In the genomic region with DNA sequence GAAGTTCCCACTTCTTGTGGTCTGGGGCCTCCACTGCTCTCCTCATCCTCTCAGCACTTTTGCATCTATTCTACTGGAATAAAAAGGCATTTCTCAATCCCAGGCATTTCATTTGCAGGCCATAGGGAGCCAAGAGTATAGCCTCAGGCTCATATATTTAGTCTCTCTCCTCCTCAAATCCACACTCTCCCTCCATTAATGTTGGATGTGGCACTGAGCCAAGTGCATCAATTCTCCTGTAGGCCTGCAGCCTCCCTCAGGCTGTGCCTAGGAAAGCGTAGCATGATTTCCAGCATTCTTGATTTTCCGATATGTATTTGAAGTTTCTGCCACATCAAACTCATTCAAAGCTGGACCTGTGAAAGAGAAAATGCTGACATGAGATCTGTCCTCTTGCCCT, we compare ENCODE assay signal across 24 cellular contexts.
"Had no signal": no experiment of that assay in that cellular context is flagged by ENCODE, and none has a peak within 500 bp of the region (broad histone marks: within the 10 kb centered on the region; RNA-seq: fewer than 3 reads in every experiment).

No MANE protein-coding gene starts in this region.

- H3K27ac ChIP-seq: breast epithelium, dorsolateral prefrontal cortex, esophagus muscularis mucosa, gastrocnemius medialis, left ventricle myocardium inferior, upper lobe of left lung, WERI-Rb-1 had no signal

- H3K27me3 ChIP-seq: breast epithelium, dorsolateral prefrontal cortex, esophagus muscularis mucosa, gastrocnemius medialis, upper lobe of left lung had no signal

- H3K9me3 ChIP-seq: breast epithelium, gastrocnemius medialis, left ventricle myocardium inferior, upper lobe of left lung had no signal

- H3K4me3 ChIP-seq: breast epithelium, dorsolateral prefrontal cortex, esophagus muscularis mucosa, gastrocnemius medialis, left ventricle myocardium inferior, upper lobe of left lung had no signal

- H3K4me3 Mint-ChIP-seq: activated naive CD4-positive, alpha-beta T cell treated with anti-CD3 and anti-CD28 coated beads for 36 hours; activated naive CD8-positive, alpha-beta T cell treated with anti-CD3 and anti-CD28 coated beads, Interleukin-2, amount 10 ng/mL, durations not matched to agents 7 days and 5 days; central memory CD8-positive, alpha-beta T cell; effector memory CD8-positive, alpha-beta T cell; natural killer cell had no signal

- H3K4me1 Mint-ChIP-seq: activated naive CD8-positive, alpha-beta T cell treated with anti-CD3 and anti-CD28 coated beads, Interleukin-2, amount 10 ng/mL, durations not matched to agents 7 days and 5 days; central memory CD8-positive, alpha-beta T cell; natural killer cell had no signal

- H3K4me1 ChIP-seq: breast epithelium, esophagus muscularis mucosa, gastrocnemius medialis, left ventricle myocardium inferior, upper lobe of left lung had no signal

- H3K9me3 Mint-ChIP-seq: activated naive CD4-positive, alpha-beta T cell treated with anti-CD3 and anti-CD28 coated beads for 36 hours; activated naive CD8-positive, alpha-beta T cell treated with anti-CD3 and anti-CD28 coated beads, Interleukin-2, amount 10 ng/mL, durations not matched to agents 7 days and 5 days; central memory CD8-positive, alpha-beta T cell; effector memory CD8-positive, alpha-beta T cell had no signal

- H3K27me3 Mint-ChIP-seq: activated naive CD8-positive, alpha-beta T cell treated with anti-CD3 and anti-CD28 coated beads, Interleukin-2, amount 10 ng/mL, durations not matched to agents 7 days and 5 days had no signal

- H3K27ac Mint-ChIP-seq: activated naive CD4-positive, alpha-beta T cell treated with anti-CD3 and anti-CD28 coated beads for 36 hours; activated naive CD8-positive, alpha-beta T cell treated with anti-CD3 and anti-CD28 coated beads, Interleukin-2, amount 10 ng/mL, durations not matched to agents 7 days and 5 days; effector memory CD8-positive, alpha-beta T cell; natural killer cell had no signal

- H3K36me3 ChIP-seq: breast epithelium, esophagus muscularis mucosa, gastrocnemius medialis, left ventricle myocardium inferior, upper lobe of left lung, WERI-Rb-1 had no signal

- H3K36me3 Mint-ChIP-seq: activated naive CD8-positive, alpha-beta T cell treated with anti-CD3 and anti-CD28 coated beads, Interleukin-2, amount 10 ng/mL, durations not matched to agents 7 days and 5 days; natural killer cell had no signal

- ATAC-seq: effector memory CD8-positive, alpha-beta T cell; gastrocnemius medialis; natural killer cell had no signal

- DNase-seq: activated CD4-positive, alpha-beta T cell treated with anti-CD3 and anti-CD28 coated beads for 1 hour; activated CD4-positive, alpha-beta T cell treated with anti-CD3 and anti-CD28 coated beads, Interleukin-2, amount 50 U/mL, for 48 hours; activated effector memory CD4-positive, alpha-beta T cell treated with Interleukin-2 at 50 U/mL for 16 hours; activated naive CD4-positive, alpha-beta T cell treated with anti-CD3 and anti-CD28 coated beads for 36 hours; activated naive CD8-positive, alpha-beta T cell treated with anti-CD3 and anti-CD28 coated beads, Interleukin-2, amount 10 ng/mL, durations not matched to agents 7 days and 5 days; activated T-cell treated with anti-CD3 and anti-CD28 coated beads, Interleukin-2, amount 50 U/mL, for 48 hours; amniotic stem cell; dorsolateral prefrontal cortex; effector memory CD8-positive, alpha-beta T cell; gastrocnemius medialis; hippocampal formation; kidney glomerular epithelial cell; left ventricle myocardium inferior; mammary epithelial cell; midbrain; natural killer cell; retina; stimulated activated CD4-positive, alpha-beta T cell treated with anti-CD3 and anti-CD28 coated beads, Interleukin-2, amount 100 ng/mL, for 48 hours; stimulated activated naive CD4-positive, alpha-beta T cell treated with Interleukin-2 at 50 U/mL for 16 hours; upper lobe of left lung; WERI-Rb-1 had no signal
